In genomic region chr16:21277045-21277926, GRCh38 we compare ENCODE assay signal across 10 cellular contexts. TPM values are rescaled to one million over a fixed set of nuclear protein-coding genes. Genes with fewer than 3 reads are reported as not detected.
DNase-seq lines count a peak whose midpoint lies in the region; ATAC-seq and TF ChIP-seq lines count a peak whose summit lies in the region.
"Had no signal": no experiment of that assay in that cellular context is flagged by ENCODE, and none has a peak within 500 bp of the region (broad histone marks: within the 10 kb centered on the region; RNA-seq: fewer than 3 reads in every experiment).

No MANE protein-coding gene starts in this region.

- peak overlapping the region; percentile 75 for H3K4me3 Mint-ChIP-seq in GM23338

- H3K4me1 Mint-ChIP-seq in GM23338: peaks cover 19% of the 10 kb centered on the region

- TF ChIP-seq CTCF in GM23338 (conservative IDR thresholded peaks at IDR 0.05; ENCODE audit: low read depth in 2 of 2): no peak
- no peak for TF ChIP-seq CTCF in SU-DHL-6 (IDR thresholded peaks at IDR 0.05; ENCODE audit: insufficient read depth, low read length, poor library complexity, severe bottlenecking)
- no peak for TF ChIP-seq CTCF in psoas muscle (IDR thresholded peaks at IDR 0.05)
- TF ChIP-seq CTCF in omental fat pad (IDR thresholded peaks at IDR 0.05): no peak

- no peaks in the 10 kb centered on the region for H3K36me3 Mint-ChIP-seq in GM23338 (ENCODE audit: low read depth)

- H3K27me3 Mint-ChIP-seq in GM23338 (ENCODE audit: insufficient read depth, low read depth, poor library complexity): peaks cover 9% of the 10 kb centered on the region

- intact Hi-C loops in left cardiac atrium (cut with DNase I) (no loop called here), psoas muscle (cut with DNase I) (loop anchor here in 1 of 2 donors (5.0 kb wide), 2 partner anchors 90 to 120 kb away; partner anchors contain the start of gene LDAF1)

- WGBS in psoas muscle, 3 donors: 58 to 70% (median 68%) methylated on average over 17 of the region's 17 CpGs

- H3K9ac ChIP-seq in SU-DHL-6 (ENCODE audit: low read length): peak overlapping the region; percentile 39; the same call in 1 of the 2 replicates

- DNase-seq in GM23338 (ENCODE audit: low spot score): no peak
- peak; percentile 30 for DNase-seq in left cardiac atrium
- no peak for DNase-seq in psoas muscle
- DNase-seq in omental fat pad (ENCODE audit: low spot score): no peak
- DNase-seq in activated naive CD4-positive, alpha-beta T cell treated with anti-CD3 and anti-CD28 coated beads, Interleukin-2, amount 50 U/mL, for 16 hours: no peak
- DNase-seq: DND-41, NCI-H226 had no signal

- H3K27ac ChIP-seq in GM23338 (ENCODE audit: low read depth): no peak overlapping the region
- no peak overlapping the region for H3K27ac ChIP-seq in SU-DHL-6 (ENCODE audit: low read depth, low read length)
- peak overlapping the region; percentile 0 for H3K27ac ChIP-seq in psoas muscle

- peak overlapping the region; percentile 99 for H3K4me2 ChIP-seq in GM23338
- H3K4me2 ChIP-seq in SU-DHL-6 (ENCODE audit: low read depth, low read length, poor library complexity, severe bottlenecking): peak overlapping the region; percentile 54

- H3K4me3 ChIP-seq in GM23338 (peak overlapping the region; percentile 89), SU-DHL-6 (ENCODE audit: insufficient read depth, low read length, poor library complexity, severe bottlenecking) (no peak overlapping the region), psoas muscle (peak overlapping the region; percentile 66)

- peaks cover 18% of the 10 kb centered on the region; the same call in 1 of the 2 replicates for H3K27me3 ChIP-seq in GM23338 (ENCODE audit: insufficient read depth)
- no peaks in the 10 kb centered on the region for H3K27me3 ChIP-seq in SU-DHL-6 (ENCODE audit: low read length)
- H3K27me3 ChIP-seq in psoas muscle (ENCODE audit: insufficient read depth in 3 of 3, low read length in 2 of 3): peaks cover 0 to 25% (median 0%) of the 10 kb centered on the region in 3 donors

- no peaks in the 10 kb centered on the region; the same call in 1 of the 2 replicates for H4K20me1 ChIP-seq in GM23338 (replicated peaks; ENCODE audit: insufficient read depth)
- H4K20me1 ChIP-seq in SU-DHL-6 (ENCODE audit: low read depth, low read length): no peaks in the 10 kb centered on the region

- H3K9me3 Mint-ChIP-seq in GM23338: no peaks in the 10 kb centered on the region

- no peak overlapping the region for H3K27ac Mint-ChIP-seq in GM23338

- H3K9me2 ChIP-seq in GM23338 (ENCODE audit: insufficient read depth) (no peaks in the 10 kb centered on the region), SU-DHL-6 (replicated peaks; ENCODE audit: insufficient read depth, low read length) (no peaks in the 10 kb centered on the region)

- H3K79me2 ChIP-seq in GM23338 (replicated peaks; ENCODE audit: insufficient read depth) (no peaks in the 10 kb centered on the region), SU-DHL-6 (ENCODE audit: insufficient read depth, low read length) (no peaks in the 10 kb centered on the region)

- ATAC-seq in GM23338: no peak
- peak; percentile 27 to 67 for ATAC-seq in left cardiac atrium
- ATAC-seq in psoas muscle: peak in 3 of 4 donors; percentile 12 to 65 (median 62)
- ATAC-seq in omental fat pad (ENCODE audit: low FRiP score): no peak
- no peak for ATAC-seq in GM18517 (IDR thresholded peaks at IDR 0.05; ENCODE audit: unreplicated experiment)
- no peak for ATAC-seq in GM19452 (IDR thresholded peaks at IDR 0.05; ENCODE audit: unreplicated experiment)

- H2AFZ ChIP-seq in GM23338: peak overlapping the region; percentile 100
- H2AFZ ChIP-seq in SU-DHL-6 (ENCODE audit: low read depth, low read length, severe bottlenecking): no peak overlapping the region

- H3K9me3 ChIP-seq in SU-DHL-6 (ENCODE audit: insufficient read depth, low read length) (no peaks in the 10 kb centered on the region), psoas muscle (no peaks in the 10 kb centered on the region)

- H3K4me1 ChIP-seq in GM23338 (ENCODE audit: insufficient read depth) (peaks cover 17% of the 10 kb centered on the region; the same call in 1 of the 2 replicates), psoas muscle (peaks cover 4% of the 10 kb centered on the region)

- H3K36me3 ChIP-seq in GM23338 (ENCODE audit: insufficient read depth) (no peaks in the 10 kb centered on the region), SU-DHL-6 (ENCODE audit: low read length) (no peaks in the 10 kb centered on the region), psoas muscle (ENCODE audit: insufficient read depth in 1 of 2, low read depth in 1 of 2) (no peaks in the 10 kb centered on the region)

- H3F3A ChIP-seq in GM23338 (replicated peaks; ENCODE audit: low read depth): no peaks in the 10 kb centered on the region
- no peaks in the 10 kb centered on the region for H3F3A ChIP-seq in SU-DHL-6 (ENCODE audit: insufficient read depth)

TF ChIP-seq in GM23338, 12 proteins besides CTCF, POLR2A, EP300 and RAD21:
- TF ChIP-seq ETS1 (IDR thresholded peaks at IDR 0.05): no peak

RNA-seq across cellular contexts. Expression of gene CRYM, which starts 0.8 kb away (rescaled TPM):
- total RNA-seq in GM23338 (2014; rRNA removed; shearing (Covaris generic)): 15.5 and 18.0 TPM in 2 replicates
- 15.2 and 17.6 TPM in 2 replicates for polyA plus RNA-seq in GM23338 (2016; fragmentation: Nextera tagmentation; extraction: Ambion mirVana)
- total RNA-seq in left cardiac atrium: 100 to 1,000 TPM in 1 of 2 donors, 10 to 100 TPM in 1; 44.2 to 124 TPM
- 10 to 100 TPM in 1 of 4 donors, 1 to 10 TPM in 2, under 1 TPM in 1; 0.25 to 33.4 (median 3.9) TPM for total RNA-seq in psoas muscle
- polyA plus RNA-seq in psoas muscle: 1 to 10 TPM in 2 of 3 donors, under 1 TPM in 1; 0.39 to 6.8 (median 1.0) TPM
- 1 to 10 TPM in 2 of 4 donors, not detected in 2; 1.2 to 1.4 TPM for total RNA-seq in omental fat pad

RNA-seq across cellular contexts. Expression of gene ANKS4B, which starts 43.8 kb away (rescaled TPM):
- total RNA-seq in GM23338 (2014; rRNA removed; shearing (Covaris generic)): 0.04 and 0.07 TPM in 2 replicates
- polyA plus RNA-seq in GM23338 (2016; fragmentation: Nextera tagmentation; extraction: Ambion mirVana): 0.05 TPM in 1 of 2 replicates, not detected in the other
- total RNA-seq in left cardiac atrium: not detected
- total RNA-seq in psoas muscle: not detected
- polyA plus RNA-seq in psoas muscle: under 1 TPM in 1 of 3 donors, not detected in 2; 0.01 TPM
- total RNA-seq in omental fat pad: not detected

Comparison
In these comparisons a context has a peak if more than half of its experiments do, and no peak if none do; other contexts are left out.
1. ATAC-seq: peak in left cardiac atrium (2 of 2) and psoas muscle (3 of 4); none in GM23338 (single experiment), omental fat pad (single experiment), GM18517 (single experiment) and GM19452 (single experiment).